In the genomic region with DNA sequence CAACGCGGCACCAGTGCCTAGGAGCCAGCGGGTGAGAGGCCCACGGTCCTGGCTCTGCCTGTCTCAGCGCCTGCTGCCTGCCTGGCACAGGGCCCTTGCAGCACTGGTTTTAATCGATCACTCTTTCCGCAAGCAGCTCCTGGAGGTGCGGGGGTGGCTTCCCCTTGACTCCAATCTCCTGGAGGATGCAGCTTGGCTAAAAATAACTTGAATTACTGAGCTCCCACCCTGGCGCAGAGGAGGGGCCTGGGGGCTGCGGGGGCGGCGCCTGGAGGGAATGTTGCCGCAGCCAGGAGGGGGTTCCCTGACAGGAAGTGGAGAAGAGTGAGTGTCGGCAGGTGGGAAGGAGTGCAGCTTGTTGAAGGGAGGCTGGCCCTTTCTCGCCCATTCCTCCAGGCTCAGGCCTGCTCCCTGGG, we compare ENCODE assay signal across 9 cellular contexts. TPM values are rescaled to one million over a fixed set of nuclear protein-coding genes. Genes with fewer than 3 reads are reported as not detected.
DNase-seq lines count a peak whose midpoint lies in the region; ATAC-seq and TF ChIP-seq lines count a peak whose summit lies in the region.
"Had no signal": no experiment of that assay in that cellular context is flagged by ENCODE, and none has a peak within 500 bp of the region (broad histone marks: within the 10 kb centered on the region; RNA-seq: fewer than 3 reads in every experiment).

No MANE protein-coding gene starts in this region.

- TF ChIP-seq CTCF in parathyroid adenoma (IDR thresholded peaks at IDR 0.05): no peak

- no peak for ATAC-seq in GM21423 (IDR thresholded peaks at IDR 0.05; ENCODE audit: unreplicated experiment)
- ATAC-seq: Panc1 had no signal

- in situ Hi-C loops in GM23248 (cut with MboI): loop anchor here (10.0 kb wide), 1 partner anchor 109 kb away; no protein-coding TSS in a partner anchor

- no peaks in the 10 kb centered on the region for H3K9me2 ChIP-seq in GM23248 (ENCODE audit: insufficient read depth)

- H3K4me1 ChIP-seq in GM23248 (ENCODE audit: insufficient read depth): peaks cover 12% of the 10 kb centered on the region
- H3K4me1 ChIP-seq in parathyroid adenoma: peaks cover 13% of the 10 kb centered on the region

- WGBS in GM23248 (ENCODE audit: low coverage in 1 of 2, low lambda C conversion rate in 2 of 2, missing lambda C conversion rate in 2 of 2), 2 experiments: 4% methylated on average over 13 to 15 of the region's 15 CpGs

- no peaks in the 10 kb centered on the region for H4K20me1 ChIP-seq in GM23248 (ENCODE audit: insufficient read depth)

- H3K27ac ChIP-seq in GM23248: no peak overlapping the region
- H3K27ac ChIP-seq in parathyroid adenoma: peak overlapping the region; percentile 6

- peak overlapping the region; percentile 35 for H2AFZ ChIP-seq in GM23248
- H2AFZ ChIP-seq in parathyroid adenoma: peak overlapping the region; percentile 81

- DNase-seq in GM23248: peak; percentile 85
- DNase-seq in SHP77 treated with DMSO at 0.1 percent for 48 hours (lab: John Stamatoyannopoulos, UW): peak; percentile 66
- DNase-seq in glomerular visceral epithelial cell (ENCODE audit: extremely low spot score): peak; percentile 38
- DNase-seq in activated CD4-positive, CD25-positive, alpha-beta regulatory T cell (lab: John Stamatoyannopoulos, UW): no peak
- DNase-seq in NCI-H1930 (lab: John Stamatoyannopoulos, UW): no peak
- DNase-seq in hippocampal formation (lab: John Stamatoyannopoulos, UW): no peak

- H3K9me3 ChIP-seq in GM23248 (ENCODE audit: low read depth): no peaks in the 10 kb centered on the region
- H3K9me3 ChIP-seq in parathyroid adenoma (ENCODE audit: control insufficient read depth, low read length): no peaks in the 10 kb centered on the region

- no peaks in the 10 kb centered on the region for H3K27me3 ChIP-seq in GM23248 (replicated peaks; ENCODE audit: insufficient read depth)
- no peaks in the 10 kb centered on the region for H3K27me3 ChIP-seq in parathyroid adenoma (ENCODE audit: control insufficient read depth, insufficient read depth, low read length)

- H3K4me3 ChIP-seq in GM23248 (no peak overlapping the region), parathyroid adenoma (ENCODE audit: low read depth, low read length) (no peak overlapping the region)

- H3K79me2 ChIP-seq in GM23248 (ENCODE audit: insufficient read depth) (no peaks in the 10 kb centered on the region), parathyroid adenoma (no peaks in the 10 kb centered on the region)

- H3K9ac ChIP-seq in GM23248 (peak overlapping the region; percentile 32; the same call in 1 of the 2 replicates), parathyroid adenoma (no peak overlapping the region)

- no peaks in the 10 kb centered on the region for H3F3A ChIP-seq in GM23248 (ENCODE audit: insufficient read depth)

- no peaks in the 10 kb centered on the region for H3K36me3 ChIP-seq in GM23248 (ENCODE audit: low read depth)
- no peaks in the 10 kb centered on the region for H3K36me3 ChIP-seq in parathyroid adenoma (ENCODE audit: control insufficient read depth, insufficient read depth, low read length)

- H3K4me2 ChIP-seq in GM23248 (ENCODE audit: unreplicated experiment) (peak overlapping the region; percentile 52), parathyroid adenoma (ENCODE audit: low read length) (no peak overlapping the region)

RNA-seq across cellular contexts. Expression of a gene that starts 9.9 kb away (rescaled TPM):
- 965 and 1,164 TPM in 2 replicates for total RNA-seq in GM23248 (2014; rRNA removed; shearing (Covaris generic))
- polyA plus RNA-seq in GM23248 (2016; fragmentation: Nextera tagmentation; extraction: Ambion mirVana): 665 and 690 TPM in 2 replicates

RNA-seq across cellular contexts. Expression of a gene that starts 22.2 kb away (rescaled TPM):
- 66.6 and 73.6 TPM in 2 replicates for total RNA-seq in GM23248 (2014; rRNA removed; shearing (Covaris generic))
- polyA plus RNA-seq in GM23248 (2016; fragmentation: Nextera tagmentation; extraction: Ambion mirVana): 35.8 and 38.1 TPM in 2 replicates

RNA-seq across cellular contexts. Expression of a gene that starts 30.7 kb away (rescaled TPM):
- total RNA-seq in GM23248 (2014; rRNA removed; shearing (Covaris generic)): 33.1 and 37.9 TPM in 2 replicates
- polyA plus RNA-seq in GM23248 (2016; fragmentation: Nextera tagmentation; extraction: Ambion mirVana): 33.0 and 35.5 TPM in 2 replicates

RNA-seq across cellular contexts. Expression of a gene that starts 31.7 kb away (rescaled TPM):
- 60.3 and 60.4 TPM in 2 replicates for total RNA-seq in GM23248 (2014; rRNA removed; shearing (Covaris generic))
- polyA plus RNA-seq in GM23248 (2016; fragmentation: Nextera tagmentation; extraction: Ambion mirVana): 64.9 and 70.9 TPM in 2 replicates

RNA-seq across cellular contexts. Expression of a gene that starts 38.3 kb away (rescaled TPM):
- total RNA-seq in GM23248 (2014; rRNA removed; shearing (Covaris generic)): 71.2 and 91.2 TPM in 2 replicates
- polyA plus RNA-seq in GM23248 (2016; fragmentation: Nextera tagmentation; extraction: Ambion mirVana): 40.4 and 45.0 TPM in 2 replicates

Comparison
In these comparisons a context has a peak if more than half of its experiments do, and no peak if none do; other contexts are left out.
1. DNase-seq: peak in GM23248 (single experiment), SHP77 treated with DMSO at 0.1 percent for 48 hours (single experiment) and glomerular visceral epithelial cell (single experiment); none in activated CD4-positive, CD25-positive, alpha-beta regulatory T cell (0 of 4), NCI-H1930 (0 of 2) and hippocampal formation (0 of 2).